8 cellular contexts compared by ENCODE assay signal in the genomic region with DNA sequence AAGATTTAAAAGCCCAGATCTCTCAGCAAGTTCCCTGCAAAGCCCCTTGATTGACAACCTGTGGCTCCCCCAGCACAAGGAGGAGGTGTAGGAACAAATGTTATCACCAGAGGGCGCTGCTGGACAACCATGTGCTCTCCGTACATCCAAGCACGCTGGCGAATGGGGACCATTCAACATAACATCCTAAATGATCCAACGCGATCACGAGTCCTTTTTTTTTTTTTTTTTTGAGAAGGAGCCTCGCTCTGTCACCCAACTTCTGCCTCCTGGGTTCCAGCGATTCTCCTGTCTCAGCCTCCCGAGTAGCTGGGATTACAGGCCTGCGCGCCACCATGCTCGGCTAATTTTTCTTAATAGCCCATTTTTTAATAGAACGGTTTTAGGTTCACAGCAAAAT. TPM values are rescaled to one million over a fixed set of nuclear protein-coding genes. Genes with fewer than 3 reads are reported as not detected.
DNase-seq lines count a peak whose midpoint lies in the region; ATAC-seq, FAIRE-seq and TF ChIP-seq lines count a peak whose summit lies in the region.

No MANE protein-coding gene starts in this region.

- no peak for ATAC-seq in GM21390 (IDR thresholded peaks at IDR 0.05; ENCODE audit: unreplicated experiment)

- DNase-seq in A172 (ENCODE audit: low spot score) (peak; percentile 78), GM19240 (ENCODE audit: insufficient read length, low spot score) (peak; percentile 73), NCI-H226 (peak; percentile 34), cardiac fibroblast (ENCODE audit: low read depth in 2 of 2) (peak; percentile 85 to 86), keratinocyte (ENCODE audit: low read depth, low spot score) (peak; percentile 35)
- DNase-seq in activated CD4-positive, CD25-positive, alpha-beta regulatory T cell (lab: John Stamatoyannopoulos, UW): peak; percentile 36 to 61 (median 42)
- peak; percentile 56 to 70 (median 62) for DNase-seq in stimulated activated CD4-positive, alpha-beta T cell treated with anti-CD3 and anti-CD28 coated beads, Interleukin-1b, Interleukin-23, amount 100 ng/mL, for 24 hours (ENCODE audit: low read depth in 4 of 4, low spot score in 1 of 4)

- no peak overlapping the region for H3K27ac ChIP-seq in keratinocyte (ENCODE audit: control insufficient read depth, insufficient read depth, low read length)

- no peaks in the 10 kb centered on the region for H3K9me1 ChIP-seq in keratinocyte (ENCODE audit: control insufficient read depth, extremely low read depth, insufficient read depth, low read length)

- H2AFZ ChIP-seq in keratinocyte (ENCODE audit: control insufficient read depth, low read length): no peak overlapping the region

- FAIRE-seq in keratinocyte (lab: Jason Lieb, UNC): peak; percentile 94

- dilution Hi-C loops in keratinocyte (cut with MboI; ENCODE audit: extremely low pct_ligation_motif_present, low sequenced_read_pairs): no loop called here

- peaks cover 8% of the 10 kb centered on the region for H3K4me1 ChIP-seq in keratinocyte (ENCODE audit: control insufficient read depth, extremely low read depth, insufficient read depth, low read length)

- no peaks in the 10 kb centered on the region for H3K27me3 ChIP-seq in keratinocyte (ENCODE audit: control insufficient read depth, extremely low read depth, insufficient read depth, low read length)

- H3K79me2 ChIP-seq in keratinocyte (ENCODE audit: control insufficient read depth, insufficient read depth, low read length): no peaks in the 10 kb centered on the region

- TF ChIP-seq CTCF in cardiac fibroblast (IDR thresholded peaks at IDR 0.05; ENCODE audit: low read depth, low read length) (peak; percentile 86), keratinocyte (optimal IDR thresholded peaks at IDR 0.05 in 1 of 3, IDR thresholded peaks at IDR 0.05 in 1 of 3, conservative IDR thresholded peaks at IDR 0.05 in 1 of 3; ENCODE audit: extremely low read depth in 1 of 3, insufficient read depth in 2 of 3, low read length in 3 of 3) (peak; percentile 78 to 93 (median 83))

- H4K20me1 ChIP-seq in keratinocyte (ENCODE audit: control insufficient read depth, extremely low read depth, insufficient read depth, low read length): no peaks in the 10 kb centered on the region

- H3K4me2 ChIP-seq in keratinocyte (ENCODE audit: control insufficient read depth, extremely low read depth, insufficient read depth, low read depth, low read length): no peak overlapping the region

- no peaks in the 10 kb centered on the region for H3K9me3 ChIP-seq in keratinocyte (ENCODE audit: control insufficient read depth, low read depth, low read length)

- H3K4me3 ChIP-seq in cardiac fibroblast (replicated peaks in 1 of 2; ENCODE audit: low read depth in 2 of 2, low read length in 2 of 2) (no peak overlapping the region), keratinocyte (ENCODE audit: control insufficient read depth in 2 of 3, extremely low read depth in 1 of 3, insufficient read depth in 2 of 3, low read depth in 1 of 3, low read length in 3 of 3) (no peak overlapping the region)

- no peak overlapping the region for H3K9ac ChIP-seq in keratinocyte (ENCODE audit: control insufficient read depth, extremely low read depth, insufficient read depth, low read length)

- H3K36me3 ChIP-seq in keratinocyte (ENCODE audit: control insufficient read depth in 2 of 2, extremely low read depth in 1 of 2, insufficient read depth in 2 of 2, low read length in 2 of 2): no peaks in the 10 kb centered on the region

RNA-seq across cellular contexts. Expression of a gene that starts 52.0 kb away (rescaled TPM):
- total RNA-seq in A172 (2014; rRNA removed; shearing (Covaris generic)): 0.09 TPM in 1 of 2 replicates, not detected in the other
- 0.45 to 0.89 TPM (median 0.55 TPM) in 3 replicates for polyA plus RNA-seq in keratinocyte
- 0.06 TPM for polyA plus RNA-seq in keratinocyte (2011; ENCODE audit: low read depth)
- polyA plus RNA-seq in keratinocyte (2011; cell fraction: cytosol; rRNA removed): 0.34 and 0.39 TPM in 2 replicates
- polyA plus RNA-seq in keratinocyte (2011; cell fraction: nucleus; rRNA removed): 0.59 and 0.60 TPM in 2 replicates
- 0.07 and 0.85 TPM in 2 replicates for polyA plus RNA-seq in keratinocyte (2012; ENCODE audit: low replicate concordance)
- polyA minus RNA-seq in keratinocyte: 1.1 to 2.9 TPM (median 2.0 TPM) in 3 replicates
- 0.38 TPM for polyA minus RNA-seq in keratinocyte (2011; cell fraction: cytosol; rRNA and poly(A)+ RNA removed)
- polyA minus RNA-seq in keratinocyte (2011; cell fraction: nucleus; rRNA and poly(A)+ RNA removed): 0.85 and 1.2 TPM in 2 replicates

RNA-seq across cellular contexts. Expression of a gene that starts 57.6 kb away (rescaled TPM):
- 23.9 and 24.7 TPM in 2 replicates for total RNA-seq in A172 (2014; rRNA removed; shearing (Covaris generic))
- polyA plus RNA-seq in keratinocyte: 30.9 to 35.9 TPM (median 32.8 TPM) in 3 replicates
- polyA plus RNA-seq in keratinocyte (2011; ENCODE audit: low read depth): 45.1 TPM
- polyA plus RNA-seq in keratinocyte (2011; cell fraction: cytosol; rRNA removed): 20.5 and 24.1 TPM in 2 replicates
- polyA plus RNA-seq in keratinocyte (2011; cell fraction: nucleus; rRNA removed): 100 and 139 TPM in 2 replicates
- 30.3 and 34.8 TPM in 2 replicates for polyA plus RNA-seq in keratinocyte (2012; ENCODE audit: low replicate concordance)
- 31.9 to 55.6 TPM (median 41.5 TPM) in 3 replicates for polyA minus RNA-seq in keratinocyte
- polyA minus RNA-seq in keratinocyte (2011; cell fraction: cytosol; rRNA and poly(A)+ RNA removed): 50.8 TPM
- 79.2 and 83.2 TPM in 2 replicates for polyA minus RNA-seq in keratinocyte (2011; cell fraction: nucleus; rRNA and poly(A)+ RNA removed)

Comparison
In these comparisons a context has a peak if more than half of its experiments do, and no peak if none do; other contexts are left out.
1. DNase-seq: peak in every context shown above with its lines; median percentile 86 in cardiac fibroblast; 78 in A172; 73 in GM19240; 62 in stimulated activated CD4-positive, alpha-beta T cell treated with anti-CD3 and anti-CD28 coated beads, Interleukin-1b, Interleukin-23, amount 100 ng/mL, for 24 hours; 42 in activated CD4-positive, CD25-positive, alpha-beta regulatory T cell; 35 in keratinocyte; 34 in NCI-H226.